8 cellular contexts compared by ENCODE assay signal in the genomic region with DNA sequence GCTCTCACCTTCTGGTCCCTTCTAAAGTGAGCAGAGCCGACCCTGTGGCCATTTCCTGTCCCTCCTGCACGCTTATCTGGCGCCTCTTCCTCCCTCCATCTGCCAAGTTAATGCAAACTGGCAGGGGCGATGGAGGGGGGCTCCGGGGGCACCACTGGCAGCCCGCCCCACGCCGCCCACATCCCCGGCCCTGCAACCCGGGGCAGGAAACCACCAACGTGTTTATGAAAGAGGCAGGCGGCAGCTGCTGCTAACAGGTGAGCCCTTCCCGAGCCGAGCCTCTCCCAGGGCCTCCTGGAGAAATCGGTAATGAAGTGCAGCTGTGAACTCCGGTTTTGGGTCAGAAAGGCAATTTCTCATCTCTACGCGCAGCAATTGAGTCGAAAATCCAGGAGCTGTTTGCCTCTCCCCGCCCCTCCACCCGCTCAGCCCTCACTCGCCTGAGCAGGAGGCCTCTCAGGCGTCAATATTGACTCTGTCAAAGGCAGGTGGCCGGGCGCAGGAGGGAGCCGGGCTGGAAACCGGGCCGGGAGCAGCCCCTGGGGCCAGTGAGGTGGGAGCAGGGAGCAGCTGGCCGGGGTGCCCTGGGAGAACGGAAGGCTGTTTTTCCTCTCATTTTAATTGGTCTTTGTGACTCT.
DNase-seq lines count a peak whose midpoint lies in the region; ATAC-seq lines count a peak whose summit lies in the region.

No MANE protein-coding gene starts in this region.

- DNase-seq in NCI-H446 (lab: John Stamatoyannopoulos, UW), result peak; percentile 43 to 76
- DNase-seq in activated naive CD4-positive, alpha-beta T cell treated with anti-CD3 and anti-CD28 coated beads, Interleukin-2, amount 10 ng/mL, durations not matched to agents 7 days and 5 days, result peak; percentile 58
- DNase-seq in cerebellar nuclear complex (lab: John Stamatoyannopoulos, UW), result no peak
- no peak for DNase-seq in SW 1271 (lab: John Stamatoyannopoulos, UW)

- CTCF ChIA-PET in activated naive CD4-positive, alpha-beta T cell treated with anti-CD3 and anti-CD28 coated beads, Interleukin-2, amount 10 ng/mL, durations not matched to agents 7 days and 5 days (lab: Charles Lee), result interaction anchor here (1.0 to 1.5 kb wide), 4 partner anchors 27 to 204 kb away, joined by 3 to 6 read pairs (median 4); no protein-coding TSS in a partner anchor

- no peak overlapping the region for H3K4me3 ChIP-seq in skeletal muscle tissue (ENCODE audit: low read length in 3 of 3)

- H3K9me3 Mint-ChIP-seq in activated naive CD4-positive, alpha-beta T cell treated with anti-CD3 and anti-CD28 coated beads, Interleukin-2, amount 10 ng/mL, durations not matched to agents 7 days and 5 days, result no peaks in the 10 kb centered on the region

- H3K36me3 ChIP-seq in skeletal muscle tissue (ENCODE audit: control insufficient read depth in 3 of 3, insufficient read depth in 3 of 3, low read length in 3 of 3), result no peaks in the 10 kb centered on the region

- H3K9ac ChIP-seq in skeletal muscle tissue (ENCODE audit: low read depth in 1 of 3, low read length in 3 of 3), result peak overlapping the region in 1 of 3 donors; percentile 45

- no peak overlapping the region for H3K4me3 Mint-ChIP-seq in activated naive CD4-positive, alpha-beta T cell treated with anti-CD3 and anti-CD28 coated beads, Interleukin-2, amount 10 ng/mL, durations not matched to agents 7 days and 5 days

- peaks cover 61% of the 10 kb centered on the region for H3K27me3 Mint-ChIP-seq in activated naive CD4-positive, alpha-beta T cell treated with anti-CD3 and anti-CD28 coated beads, Interleukin-2, amount 10 ng/mL, durations not matched to agents 7 days and 5 days

- H3K27ac ChIP-seq in skeletal muscle tissue (ENCODE audit: low read depth, low read length), result peak overlapping the region; percentile 52

- H3K36me3 Mint-ChIP-seq in activated naive CD4-positive, alpha-beta T cell treated with anti-CD3 and anti-CD28 coated beads, Interleukin-2, amount 10 ng/mL, durations not matched to agents 7 days and 5 days, result no peaks in the 10 kb centered on the region

- H3K27me3 ChIP-seq in skeletal muscle tissue (ENCODE audit: control insufficient read depth in 3 of 3, insufficient read depth in 3 of 3, low read length in 3 of 3), result no peaks in the 10 kb centered on the region

- H3K27ac Mint-ChIP-seq in activated naive CD4-positive, alpha-beta T cell treated with anti-CD3 and anti-CD28 coated beads, Interleukin-2, amount 10 ng/mL, durations not matched to agents 7 days and 5 days, result peak overlapping the region; percentile 58

- peaks cover 23 to 39% (median 28%) of the 10 kb centered on the region in 3 donors for H3K4me1 ChIP-seq in skeletal muscle tissue (ENCODE audit: control insufficient read depth in 3 of 3, insufficient read depth in 3 of 3, low read length in 3 of 3)

- ATAC-seq in GM21447 (IDR thresholded peaks at IDR 0.05; ENCODE audit: unreplicated experiment), result peak; percentile 45
- ATAC-seq in HG03097 (IDR thresholded peaks at IDR 0.05; ENCODE audit: low FRiP score, unreplicated experiment), result no peak
- no peak for ATAC-seq in HG02642 (IDR thresholded peaks at IDR 0.05; ENCODE audit: poor library complexity, unreplicated experiment)

- peaks cover 24% of the 10 kb centered on the region for H3K4me1 Mint-ChIP-seq in activated naive CD4-positive, alpha-beta T cell treated with anti-CD3 and anti-CD28 coated beads, Interleukin-2, amount 10 ng/mL, durations not matched to agents 7 days and 5 days

- no peaks in the 10 kb centered on the region for H3K9me3 ChIP-seq in skeletal muscle tissue (ENCODE audit: control insufficient read depth in 3 of 3, low read length in 3 of 3)

Comparison
In these comparisons a context has a peak if more than half of its experiments do, and no peak if none do; other contexts are left out.
1. DNase-seq: peak in NCI-H446 (2 of 2) and activated naive CD4-positive, alpha-beta T cell treated with anti-CD3 and anti-CD28 coated beads, Interleukin-2, amount 10 ng/mL, durations not matched to agents 7 days and 5 days (single experiment); none in cerebellar nuclear complex (0 of 2) and SW 1271 (0 of 2).